13 cellular contexts compared by ENCODE assay signal in the genomic region with DNA sequence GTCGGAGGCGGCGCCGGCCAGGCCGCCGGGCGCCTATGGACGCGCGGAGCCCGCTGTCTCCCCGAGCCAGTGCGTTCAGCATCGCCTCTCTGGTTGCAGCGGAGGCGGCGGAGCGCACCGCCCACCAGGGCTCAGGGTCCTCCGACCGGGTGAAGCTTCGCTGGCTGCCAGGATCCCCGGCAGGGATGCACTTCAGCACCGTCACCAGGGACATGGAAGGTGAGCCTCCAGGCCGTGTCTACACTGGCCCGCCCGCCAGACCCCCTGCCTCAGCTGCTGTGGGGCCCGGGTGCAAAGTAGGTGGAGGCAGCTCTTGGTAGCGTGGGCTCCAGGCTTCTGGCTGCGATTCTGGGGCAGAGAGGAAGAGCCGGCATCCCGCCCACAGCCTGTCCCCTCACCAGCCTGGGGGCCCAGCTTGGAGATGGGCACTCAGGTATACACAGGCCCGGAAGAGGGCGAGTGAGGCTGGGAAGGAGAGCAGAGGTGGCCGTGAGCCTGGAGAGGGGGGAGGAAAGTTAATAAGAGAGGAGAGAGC. TPM values are rescaled to one million over a fixed set of nuclear protein-coding genes. Genes with fewer than 3 reads are reported as not detected.
DNase-seq lines count a peak whose midpoint lies in the region; ATAC-seq and TF ChIP-seq lines count a peak whose summit lies in the region.
"Had no signal": no experiment of that assay in that cellular context is flagged by ENCODE, and none has a peak within 500 bp of the region (broad histone marks: within the 10 kb centered on the region; RNA-seq: fewer than 3 reads in every experiment).

No MANE protein-coding gene starts in this region.

- H3K27me3 Mint-ChIP-seq in activated CD8-positive, alpha-beta memory T cell treated with anti-CD3 and anti-CD28 coated beads, Interleukin-2, amount 10 ng/mL, durations not matched to agents 7 days and 5 days: peaks cover 79% of the 10 kb centered on the region

- H3K4me1 ChIP-seq in SJCRH30: peaks cover 5% of the 10 kb centered on the region; the same call in 1 of the 2 replicates
- H3K4me1 ChIP-seq in esophagus squamous epithelium: peaks cover 28 to 57% (median 46%) of the 10 kb centered on the region in 3 donors
- peaks cover 10% of the 10 kb centered on the region for H3K4me1 ChIP-seq in skeletal muscle satellite cell (ENCODE audit: control insufficient read depth, insufficient read depth, low read length)

- peaks cover 15% of the 10 kb centered on the region for H3K36me3 ChIP-seq in SJCRH30
- no peaks in the 10 kb centered on the region for H3K36me3 ChIP-seq in esophagus squamous epithelium
- H3K36me3 ChIP-seq in skeletal muscle satellite cell (ENCODE audit: insufficient read depth, low read length): peaks cover 6% of the 10 kb centered on the region

- no peak overlapping the region for H3K27ac ChIP-seq in SJCRH30
- H3K27ac ChIP-seq in esophagus squamous epithelium: peak overlapping the region in 1 of 4 donors; percentile 33

- no peak for DNase-seq in activated CD8-positive, alpha-beta memory T cell treated with anti-CD3 and anti-CD28 coated beads, Interleukin-2, amount 10 ng/mL, durations not matched to agents 7 days and 5 days
- no peak for DNase-seq in activated CD8-positive, alpha-beta memory T cell treated with anti-CD3 and anti-CD28 coated beads for 24 hours
- DNase-seq in SJCRH30 (no peak), esophagus squamous epithelium (lab: John Stamatoyannopoulos, UW) (no peak), SHP77 (lab: John Stamatoyannopoulos, UW) (no peak), NCI-H1436 (lab: John Stamatoyannopoulos, UW) (no peak)
- DNase-seq: erythroblast, left ventricle myocardium superior, NCI-H774, small intestine had no signal

- H3K4me3 ChIP-seq in SJCRH30: peak overlapping the region; percentile 56
- H3K4me3 ChIP-seq in esophagus squamous epithelium: peak overlapping the region in 3 of 4 donors; percentile 5 to 44 (median 39)
- H3K4me3 ChIP-seq in skeletal muscle satellite cell (ENCODE audit: low read length): no peak overlapping the region

- ATAC-seq in activated CD8-positive, alpha-beta memory T cell treated with anti-CD3 and anti-CD28 coated beads, Interleukin-2, amount 10 ng/mL, durations not matched to agents 7 days and 5 days: no peak
- ATAC-seq in GM19467 (IDR thresholded peaks at IDR 0.05; ENCODE audit: unreplicated experiment): no peak

- H3K4me1 Mint-ChIP-seq in activated CD8-positive, alpha-beta memory T cell treated with anti-CD3 and anti-CD28 coated beads, Interleukin-2, amount 10 ng/mL, durations not matched to agents 7 days and 5 days: peaks cover 17% of the 10 kb centered on the region

- no peak for TF ChIP-seq POLR2A in esophagus squamous epithelium (IDR thresholded peaks at IDR 0.05)

- H3K4me3 Mint-ChIP-seq in activated CD8-positive, alpha-beta memory T cell treated with anti-CD3 and anti-CD28 coated beads, Interleukin-2, amount 10 ng/mL, durations not matched to agents 7 days and 5 days: peak overlapping the region; percentile 42

- CTCF ChIA-PET in activated CD8-positive, alpha-beta memory T cell treated with anti-CD3 and anti-CD28 coated beads, Interleukin-2, amount 10 ng/mL, durations not matched to agents 7 days and 5 days (lab: Charles Lee): interaction anchor here (0.8 kb wide), 1 partner anchor 29 kb away, joined by 3 read pairs; no protein-coding TSS in a partner anchor

- intact Hi-C loops in esophagus squamous epithelium (cut with DNase I): no loop called here

- H3K9me3 Mint-ChIP-seq in activated CD8-positive, alpha-beta memory T cell treated with anti-CD3 and anti-CD28 coated beads, Interleukin-2, amount 10 ng/mL, durations not matched to agents 7 days and 5 days (ENCODE audit: low read depth): no peaks in the 10 kb centered on the region

- peak overlapping the region; percentile 13 for H3K4me2 ChIP-seq in skeletal muscle satellite cell (ENCODE audit: low read length)

- H3K9ac ChIP-seq in skeletal muscle satellite cell (ENCODE audit: low read depth, low read length): peak overlapping the region; percentile 78

- TF ChIP-seq CTCF in esophagus squamous epithelium (IDR thresholded peaks at IDR 0.05): no peak

- H3K9me3 ChIP-seq in SJCRH30 (replicated peaks) (no peaks in the 10 kb centered on the region), esophagus squamous epithelium (no peaks in the 10 kb centered on the region), skeletal muscle satellite cell (replicated peaks; ENCODE audit: low read length) (no peaks in the 10 kb centered on the region)

- H3K36me3 Mint-ChIP-seq in activated CD8-positive, alpha-beta memory T cell treated with anti-CD3 and anti-CD28 coated beads, Interleukin-2, amount 10 ng/mL, durations not matched to agents 7 days and 5 days: peaks cover 6% of the 10 kb centered on the region

- no peaks in the 10 kb centered on the region for H3K27me3 ChIP-seq in SJCRH30
- H3K27me3 ChIP-seq in esophagus squamous epithelium: peaks cover 6 to 99% (median 27%) of the 10 kb centered on the region in 4 donors
- H3K27me3 ChIP-seq in skeletal muscle satellite cell (ENCODE audit: control insufficient read depth, insufficient read depth, low read length): peaks cover 15% of the 10 kb centered on the region

- 10 to 16% methylated on average over 2 to 3 of the region's 35 CpGs for WGBS in esophagus squamous epithelium, 2 donors

- H3K27ac Mint-ChIP-seq in activated CD8-positive, alpha-beta memory T cell treated with anti-CD3 and anti-CD28 coated beads, Interleukin-2, amount 10 ng/mL, durations not matched to agents 7 days and 5 days: no peak overlapping the region

RNA-seq across cellular contexts. Expression of gene TBX1, which starts 1.1 kb away (rescaled TPM):
- total RNA-seq in activated CD8-positive, alpha-beta memory T cell treated with anti-CD3 and anti-CD28 coated beads, Interleukin-2, amount 10 ng/mL, durations not matched to agents 7 days and 5 days: 1 to 10 TPM in 1 of 2 experiments, under 1 TPM in 1; 0.91 to 1.1 TPM
- total RNA-seq in SJCRH30 (2014; rRNA removed; shearing (Covaris generic)): 11.8 and 11.9 TPM in 2 replicates
- 1 to 10 TPM in 1 of 4 donors, under 1 TPM in 3; 0.18 to 4.4 (median 0.26) TPM for total RNA-seq in esophagus squamous epithelium
- 1.1 TPM in 1 of 2 replicates, not detected in the other for total RNA-seq in skeletal muscle satellite cell (2012; rRNA removed)

RNA-seq across cellular contexts. Expression of gene GP1BB, which starts 36.2 kb away (rescaled TPM):
- not detected for total RNA-seq in activated CD8-positive, alpha-beta memory T cell treated with anti-CD3 and anti-CD28 coated beads, Interleukin-2, amount 10 ng/mL, durations not matched to agents 7 days and 5 days
- total RNA-seq in SJCRH30 (2014; rRNA removed; shearing (Covaris generic)): 2.5 and 4.4 TPM in 2 replicates
- 10 to 100 TPM in 1 of 4 donors, 1 to 10 TPM in 3; 4.8 to 40.0 (median 9.7) TPM for total RNA-seq in esophagus squamous epithelium
- total RNA-seq in skeletal muscle satellite cell (2012; rRNA removed): 1.3 TPM in 1 of 2 replicates, not detected in the other
- total RNA-seq: left ventricle myocardium superior; T-helper 2 cell treated with Interferon-gamma antibody and Interleukin-4, amounts not matched to agents 100 ng/mL and 5 ng/mL, for 36 hours had no signal

RNA-seq across cellular contexts. Expression of gene SEPTIN5, which starts 45.2 kb away (rescaled TPM):
- total RNA-seq in activated CD8-positive, alpha-beta memory T cell treated with anti-CD3 and anti-CD28 coated beads, Interleukin-2, amount 10 ng/mL, durations not matched to agents 7 days and 5 days: under 1 TPM in 1 of 2 experiments, not detected in 1; 0.30 TPM
- 11.2 and 11.9 TPM in 2 replicates for total RNA-seq in SJCRH30 (2014; rRNA removed; shearing (Covaris generic))
- total RNA-seq in esophagus squamous epithelium: 10 to 100 TPM; 19.8 to 69.7 (median 36.3) TPM
- 5.1 and 5.7 TPM in 2 replicates for total RNA-seq in skeletal muscle satellite cell (2012; rRNA removed)
- total RNA-seq: T-helper 2 cell treated with Interferon-gamma antibody and Interleukin-4, amounts not matched to agents 100 ng/mL and 5 ng/mL, for 36 hours had no signal
